12 cellular contexts compared by ENCODE assay signal in the genomic region with DNA sequence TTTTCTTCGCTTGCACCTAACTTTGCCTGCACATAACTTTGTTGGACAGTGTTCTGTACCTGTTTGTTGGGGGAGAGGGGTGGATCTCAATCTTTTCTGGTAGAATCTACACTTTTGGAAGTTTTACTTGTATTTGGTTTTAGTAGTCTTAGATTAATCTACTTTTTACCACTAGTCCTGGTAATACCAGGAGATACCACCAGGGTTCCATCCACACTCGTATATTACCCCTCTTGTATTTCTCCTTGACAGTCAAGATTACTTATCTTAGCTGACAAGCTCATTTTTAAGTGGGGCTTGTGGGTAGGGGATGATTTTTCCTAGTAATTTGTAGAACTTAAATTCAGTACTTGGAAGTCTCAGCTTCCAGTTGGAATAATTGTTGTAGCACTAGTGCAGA. TPM values are rescaled to one million over a fixed set of nuclear protein-coding genes. Genes with fewer than 3 reads are reported as not detected.
DNase-seq lines count a peak whose midpoint lies in the region; ATAC-seq and TF ChIP-seq lines count a peak whose summit lies in the region.
"Had no signal": no experiment of that assay in that cellular context is flagged by ENCODE, and none has a peak within 500 bp of the region (broad histone marks: within the 10 kb centered on the region; RNA-seq: fewer than 3 reads in every experiment).

No MANE protein-coding gene starts in this region.

- WGBS in upper lobe of left lung, 2 donors: 88 to 91% methylated on average over 2 of the region's 2 CpGs

- BruUV-seq in Panc1 (replicated peaks; lab: Mats Ljungman, UMichigan): no TSS peak

- TF ChIP-seq POLR2A in upper lobe of left lung (IDR thresholded peaks at IDR 0.05): no peak

- intact Hi-C loops in cardiac septum (cut with DNase I) (no loop called here), Panc1 (cut with micrococcal nuclease; ENCODE audit: unreplicated experiment) (no loop called here)

- DNase-seq in cardiac muscle cell (ENCODE audit: low read depth in 1 of 2, low spot score in 1 of 2): peak in 1 of 2 donors; percentile 16
- no peak for DNase-seq in cardiac septum (ENCODE audit: low spot score)
- no peak for DNase-seq in Panc1 (ENCODE audit: low read depth, low spot score)
- no peak for DNase-seq in foreskin fibroblast
- DNase-seq in upper lobe of left lung: no peak
- no peak for DNase-seq in AML-193 (lab: John Stamatoyannopoulos, UW)
- no peak for DNase-seq in NCI-H2107 treated with DMSO at 0.1 percent for 48 hours (lab: John Stamatoyannopoulos, UW; ENCODE audit: unreplicated experiment)
- DNase-seq: activated naive CD4-positive, alpha-beta T cell treated with anti-CD3 and anti-CD28 coated beads, Interleukin-2, amount 10 ng/mL, durations not matched to agents 7 days and 5 days; CD8-positive, alpha-beta memory T cell; NCI-H774; stimulated activated CD4-positive, alpha-beta T cell treated with anti-CD3 and anti-CD28 coated beads, Interleukin-4, amount 100 ng/mL, for 4 hours had no signal

- TF ChIP-seq EP300 in upper lobe of left lung (IDR thresholded peaks at IDR 0.05): no peak

- H3K27ac ChIP-seq in cardiac muscle cell: no peak overlapping the region
- no peak overlapping the region for H3K27ac ChIP-seq in Panc1 (ENCODE audit: low read length)
- no peak overlapping the region for H3K27ac ChIP-seq in upper lobe of left lung

- H3K9me3 ChIP-seq in cardiac muscle cell (ENCODE audit: low read depth) (no peaks in the 10 kb centered on the region), Panc1 (ENCODE audit: control insufficient read depth, insufficient read depth, low read depth, low read length) (no peaks in the 10 kb centered on the region), upper lobe of left lung (no peaks in the 10 kb centered on the region)

- ATAC-seq in Panc1 (no peak), upper lobe of left lung (ENCODE audit: low FRiP score in 2 of 2) (no peak), HG02763 (IDR thresholded peaks at IDR 0.05; ENCODE audit: unreplicated experiment) (no peak)

- H3K4me1 ChIP-seq in cardiac muscle cell (ENCODE audit: low read depth) (no peaks in the 10 kb centered on the region), Panc1 (ENCODE audit: control insufficient read depth, insufficient read depth, low read length) (no peaks in the 10 kb centered on the region), upper lobe of left lung (peaks cover 0 to 7% (median 5%) of the 10 kb centered on the region in 4 donors)

- H3K27me3 ChIP-seq in cardiac muscle cell (no peaks in the 10 kb centered on the region), Panc1 (ENCODE audit: control insufficient read depth, insufficient read depth, low read length) (no peaks in the 10 kb centered on the region), upper lobe of left lung (no peaks in the 10 kb centered on the region)

- POLR2A ChIA-PET in Panc1 (lab: Charles Lee): no interaction called here

- H3K36me3 ChIP-seq in cardiac muscle cell (peaks cover 59% of the 10 kb centered on the region), Panc1 (ENCODE audit: control insufficient read depth, insufficient read depth, low read length) (peaks cover 6% of the 10 kb centered on the region; the same call in 1 of the 2 replicates), upper lobe of left lung (peaks cover 3 to 52% (median 8%) of the 10 kb centered on the region in 4 donors)

- H3K4me3 ChIP-seq in cardiac muscle cell: no peak overlapping the region
- H3K4me3 ChIP-seq in Panc1 (ENCODE audit: low read depth in 2 of 2, low read length in 2 of 2): no peak overlapping the region
- H3K4me3 ChIP-seq in foreskin fibroblast (ENCODE audit: low read depth in 1 of 2, low read length in 2 of 2): no peak overlapping the region
- H3K4me3 ChIP-seq in upper lobe of left lung: no peak overlapping the region

- CTCF ChIA-PET in Panc1 (lab: Charles Lee): interaction anchor here (0.6 kb wide), 1 partner anchor 135 kb away, joined by 4 read pairs; no protein-coding TSS in a partner anchor

- in situ Hi-C loops in Panc1 (cut with HindIII; ENCODE audit: low pct_unique_long_range_greater_than_20kb, low sequenced_read_pairs): no loop called here

- peak; percentile 39 for TF ChIP-seq CTCF in cardiac muscle cell (IDR thresholded peaks at IDR 0.05; ENCODE audit: low read depth, low read length)
- peak; percentile 32; the same call in 1 of the 2 replicates for TF ChIP-seq CTCF in Panc1 (IDR thresholded peaks at IDR 0.05)
- TF ChIP-seq CTCF in foreskin fibroblast (IDR thresholded peaks at IDR 0.05; ENCODE audit: low read depth, low read length): peak; percentile 22
- peak in 5 of 6 experiments; percentile 18 to 45 (median 23) for TF ChIP-seq CTCF in upper lobe of left lung (IDR thresholded peaks at IDR 0.05)

RNA-seq across cellular contexts. Expression of gene TECTA, which starts 37.3 kb away (rescaled TPM):
- total RNA-seq in cardiac muscle cell: 2.9 and 5.2 TPM in 2 replicates
- 1.5 and 2.1 TPM in 2 replicates for polyA plus RNA-seq in cardiac muscle cell
- 1.2 TPM for total RNA-seq in cardiac septum
- 0.15 TPM for total RNA-seq in Panc1 (2021; ENCODE audit: unreplicated experiment)
- polyA plus RNA-seq in Panc1 (2012; ENCODE audit: insufficient read length): 0.18 TPM
- total RNA-seq in upper lobe of left lung: 1 to 10 TPM in 4 of 6 donors, under 1 TPM in 2; 0.89 to 4.7 (median 1.8) TPM
- polyA plus RNA-seq: CD8-positive, alpha-beta memory T cell had no signal

RNA-seq across cellular contexts. Expression of gene TBCEL, which starts 39.8 kb away (rescaled TPM):
- total RNA-seq in cardiac muscle cell (24.3 and 26.3 TPM in 2 replicates), cardiac septum (32.9 TPM), Panc1 (2021; ENCODE audit: unreplicated experiment) (23.2 TPM), upper lobe of left lung (10 to 100 TPM; 30.4 to 52.7 (median 31.9) TPM)
- 17.7 and 21.8 TPM in 2 replicates for polyA plus RNA-seq in cardiac muscle cell
- 11.7 TPM for polyA plus RNA-seq in Panc1 (2012; ENCODE audit: insufficient read length)
